1 cellular context compared by ENCODE assay signal in genomic region chr1:16198444-16199156, GRCh38.
TF ChIP-seq lines count a peak whose summit lies in the region.

No MANE protein-coding gene starts in this region.

TF ChIP-seq in K562, 482 proteins besides CTCF, POLR2A, EP300 and RAD21:
- TF ChIP-seq CEBPG (CRISPR knock-in tag; IDR thresholded peaks at IDR 0.05) (0 out of 2 replicates have a peak, but pooled peaks have one; percentile 9), CEBPG (tag; conservative IDR thresholded peaks at IDR 0.05 in 1 of 2, IDR thresholded peaks at IDR 0.05 in 1 of 2) (no peak), UBTF (IDR thresholded peaks at IDR 0.05; ENCODE audit: borderline replicate concordance in 1 of 2, low read depth in 2 of 2, low read length in 2 of 2) (no peak), HMG20B (CRISPR knock-in tag; IDR thresholded peaks at IDR 0.05) (no peak), SMC3 (conservative IDR thresholded peaks at IDR 0.05; ENCODE audit: insufficient read depth, low read depth, low read length) (no peak), BCOR (IDR thresholded peaks at IDR 0.05) (peak; percentile 77), ETV6 (IDR thresholded peaks at IDR 0.05; ENCODE audit: borderline replicate concordance in 1 of 2, low read depth in 2 of 2, low read length in 1 of 2) (no peak), ETV6 (CRISPR knock-in tag; IDR thresholded peaks at IDR 0.05; ENCODE audit: borderline replicate concordance) (no peak), ETS1 (conservative IDR thresholded peaks at IDR 0.05; ENCODE audit: control insufficient read depth, low read depth, low read length) (no peak), CBX8 (IDR thresholded peaks at IDR 0.05; ENCODE audit: borderline replicate concordance, extremely low read depth, low read depth, low read length, poor library complexity, severe bottlenecking) (no peak), ZNF778 (CRISPR knock-in tag; IDR thresholded peaks at IDR 0.05) (no peak), RB1 (IDR thresholded peaks at IDR 0.05; ENCODE audit: low read depth) (no peak), ZNF449 (CRISPR knock-in tag; IDR thresholded peaks at IDR 0.05) (no peak), RBFOX2 (IDR thresholded peaks at IDR 0.05; ENCODE audit: low read depth, low read length) (0 out of 2 replicates have a peak, but pooled peaks have one; percentile 29), CREBBP (IDR thresholded peaks at IDR 0.05; ENCODE audit: low read depth, low read length) (no peak), ZNF586 (CRISPR knock-in tag; conservative IDR thresholded peaks at IDR 0.05) (no peak), ZEB2 (IDR thresholded peaks at IDR 0.05) (no peak), ZNF57 (CRISPR knock-in tag; IDR thresholded peaks at IDR 0.05) (no peak), POLR2B (IDR thresholded peaks at IDR 0.05; ENCODE audit: low read depth, partially characterized antibody) (no peak), BRF1 (IDR thresholded peaks at IDR 0.05; ENCODE audit: borderline replicate concordance, extremely low read depth, insufficient read length) (no peak)
- TF ChIP-seq, protein P1, sequence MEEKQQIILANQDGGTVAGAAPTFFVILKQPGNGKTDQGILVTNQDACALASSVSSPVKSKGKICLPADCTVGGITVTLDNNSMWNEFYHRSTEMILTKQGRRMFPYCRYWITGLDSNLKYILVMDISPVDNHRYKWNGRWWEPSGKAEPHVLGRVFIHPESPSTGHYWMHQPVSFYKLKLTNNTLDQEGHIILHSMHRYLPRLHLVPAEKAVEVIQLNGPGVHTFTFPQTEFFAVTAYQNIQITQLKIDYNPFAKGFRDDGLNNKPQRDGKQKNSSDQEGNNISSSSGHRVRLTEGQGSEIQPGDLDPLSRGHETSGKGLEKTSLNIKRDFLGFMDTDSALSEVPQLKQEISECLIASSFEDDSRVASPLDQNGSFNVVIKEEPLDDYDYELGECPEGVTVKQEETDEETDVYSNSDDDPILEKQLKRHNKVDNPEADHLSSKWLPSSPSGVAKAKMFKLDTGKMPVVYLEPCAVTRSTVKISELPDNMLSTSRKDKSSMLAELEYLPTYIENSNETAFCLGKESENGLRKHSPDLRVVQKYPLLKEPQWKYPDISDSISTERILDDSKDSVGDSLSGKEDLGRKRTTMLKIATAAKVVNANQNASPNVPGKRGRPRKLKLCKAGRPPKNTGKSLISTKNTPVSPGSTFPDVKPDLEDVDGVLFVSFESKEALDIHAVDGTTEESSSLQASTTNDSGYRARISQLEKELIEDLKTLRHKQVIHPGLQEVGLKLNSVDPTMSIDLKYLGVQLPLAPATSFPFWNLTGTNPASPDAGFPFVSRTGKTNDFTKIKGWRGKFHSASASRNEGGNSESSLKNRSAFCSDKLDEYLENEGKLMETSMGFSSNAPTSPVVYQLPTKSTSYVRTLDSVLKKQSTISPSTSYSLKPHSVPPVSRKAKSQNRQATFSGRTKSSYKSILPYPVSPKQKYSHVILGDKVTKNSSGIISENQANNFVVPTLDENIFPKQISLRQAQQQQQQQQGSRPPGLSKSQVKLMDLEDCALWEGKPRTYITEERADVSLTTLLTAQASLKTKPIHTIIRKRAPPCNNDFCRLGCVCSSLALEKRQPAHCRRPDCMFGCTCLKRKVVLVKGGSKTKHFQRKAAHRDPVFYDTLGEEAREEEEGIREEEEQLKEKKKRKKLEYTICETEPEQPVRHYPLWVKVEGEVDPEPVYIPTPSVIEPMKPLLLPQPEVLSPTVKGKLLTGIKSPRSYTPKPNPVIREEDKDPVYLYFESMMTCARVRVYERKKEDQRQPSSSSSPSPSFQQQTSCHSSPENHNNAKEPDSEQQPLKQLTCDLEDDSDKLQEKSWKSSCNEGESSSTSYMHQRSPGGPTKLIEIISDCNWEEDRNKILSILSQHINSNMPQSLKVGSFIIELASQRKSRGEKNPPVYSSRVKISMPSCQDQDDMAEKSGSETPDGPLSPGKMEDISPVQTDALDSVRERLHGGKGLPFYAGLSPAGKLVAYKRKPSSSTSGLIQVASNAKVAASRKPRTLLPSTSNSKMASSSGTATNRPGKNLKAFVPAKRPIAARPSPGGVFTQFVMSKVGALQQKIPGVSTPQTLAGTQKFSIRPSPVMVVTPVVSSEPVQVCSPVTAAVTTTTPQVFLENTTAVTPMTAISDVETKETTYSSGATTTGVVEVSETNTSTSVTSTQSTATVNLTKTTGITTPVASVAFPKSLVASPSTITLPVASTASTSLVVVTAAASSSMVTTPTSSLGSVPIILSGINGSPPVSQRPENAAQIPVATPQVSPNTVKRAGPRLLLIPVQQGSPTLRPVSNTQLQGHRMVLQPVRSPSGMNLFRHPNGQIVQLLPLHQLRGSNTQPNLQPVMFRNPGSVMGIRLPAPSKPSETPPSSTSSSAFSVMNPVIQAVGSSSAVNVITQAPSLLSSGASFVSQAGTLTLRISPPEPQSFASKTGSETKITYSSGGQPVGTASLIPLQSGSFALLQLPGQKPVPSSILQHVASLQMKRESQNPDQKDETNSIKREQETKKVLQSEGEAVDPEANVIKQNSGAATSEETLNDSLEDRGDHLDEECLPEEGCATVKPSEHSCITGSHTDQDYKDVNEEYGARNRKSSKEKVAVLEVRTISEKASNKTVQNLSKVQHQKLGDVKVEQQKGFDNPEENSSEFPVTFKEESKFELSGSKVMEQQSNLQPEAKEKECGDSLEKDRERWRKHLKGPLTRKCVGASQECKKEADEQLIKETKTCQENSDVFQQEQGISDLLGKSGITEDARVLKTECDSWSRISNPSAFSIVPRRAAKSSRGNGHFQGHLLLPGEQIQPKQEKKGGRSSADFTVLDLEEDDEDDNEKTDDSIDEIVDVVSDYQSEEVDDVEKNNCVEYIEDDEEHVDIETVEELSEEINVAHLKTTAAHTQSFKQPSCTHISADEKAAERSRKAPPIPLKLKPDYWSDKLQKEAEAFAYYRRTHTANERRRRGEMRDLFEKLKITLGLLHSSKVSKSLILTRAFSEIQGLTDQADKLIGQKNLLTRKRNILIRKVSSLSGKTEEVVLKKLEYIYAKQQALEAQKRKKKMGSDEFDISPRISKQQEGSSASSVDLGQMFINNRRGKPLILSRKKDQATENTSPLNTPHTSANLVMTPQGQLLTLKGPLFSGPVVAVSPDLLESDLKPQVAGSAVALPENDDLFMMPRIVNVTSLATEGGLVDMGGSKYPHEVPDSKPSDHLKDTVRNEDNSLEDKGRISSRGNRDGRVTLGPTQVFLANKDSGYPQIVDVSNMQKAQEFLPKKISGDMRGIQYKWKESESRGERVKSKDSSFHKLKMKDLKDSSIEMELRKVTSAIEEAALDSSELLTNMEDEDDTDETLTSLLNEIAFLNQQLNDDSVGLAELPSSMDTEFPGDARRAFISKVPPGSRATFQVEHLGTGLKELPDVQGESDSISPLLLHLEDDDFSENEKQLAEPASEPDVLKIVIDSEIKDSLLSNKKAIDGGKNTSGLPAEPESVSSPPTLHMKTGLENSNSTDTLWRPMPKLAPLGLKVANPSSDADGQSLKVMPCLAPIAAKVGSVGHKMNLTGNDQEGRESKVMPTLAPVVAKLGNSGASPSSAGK (IDR thresholded peaks at IDR 0.05) = no peak
- TF ChIP-seq, protein P2, sequence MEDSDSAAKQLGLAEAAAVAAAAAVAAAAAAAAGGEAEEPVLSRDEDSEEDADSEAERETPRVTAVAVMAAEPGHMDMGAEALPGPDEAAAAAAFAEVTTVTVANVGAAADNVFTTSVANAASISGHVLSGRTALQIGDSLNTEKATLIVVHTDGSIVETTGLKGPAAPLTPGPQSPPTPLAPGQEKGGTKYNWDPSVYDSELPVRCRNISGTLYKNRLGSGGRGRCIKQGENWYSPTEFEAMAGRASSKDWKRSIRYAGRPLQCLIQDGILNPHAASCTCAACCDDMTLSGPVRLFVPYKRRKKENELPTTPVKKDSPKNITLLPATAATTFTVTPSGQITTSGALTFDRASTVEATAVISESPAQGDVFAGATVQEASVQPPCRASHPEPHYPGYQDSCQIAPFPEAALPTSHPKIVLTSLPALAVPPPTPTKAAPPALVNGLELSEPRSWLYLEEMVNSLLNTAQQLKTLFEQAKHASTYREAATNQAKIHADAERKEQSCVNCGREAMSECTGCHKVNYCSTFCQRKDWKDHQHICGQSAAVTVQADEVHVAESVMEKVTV (CRISPR knock-in tag; IDR thresholded peaks at IDR 0.05) = no peak
- TF ChIP-seq, protein P3, sequence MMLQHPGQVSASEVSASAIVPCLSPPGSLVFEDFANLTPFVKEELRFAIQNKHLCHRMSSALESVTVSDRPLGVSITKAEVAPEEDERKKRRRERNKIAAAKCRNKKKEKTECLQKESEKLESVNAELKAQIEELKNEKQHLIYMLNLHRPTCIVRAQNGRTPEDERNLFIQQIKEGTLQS (IDR thresholded peaks at IDR 0.05) = peak; percentile 49; the same call in 1 of the 2 replicates
- TF ChIP-seq, protein P3 (CRISPR knock-in tag; conservative IDR thresholded peaks at IDR 0.05) = no peak
